8 cellular contexts compared by ENCODE assay signal in the genomic region with DNA sequence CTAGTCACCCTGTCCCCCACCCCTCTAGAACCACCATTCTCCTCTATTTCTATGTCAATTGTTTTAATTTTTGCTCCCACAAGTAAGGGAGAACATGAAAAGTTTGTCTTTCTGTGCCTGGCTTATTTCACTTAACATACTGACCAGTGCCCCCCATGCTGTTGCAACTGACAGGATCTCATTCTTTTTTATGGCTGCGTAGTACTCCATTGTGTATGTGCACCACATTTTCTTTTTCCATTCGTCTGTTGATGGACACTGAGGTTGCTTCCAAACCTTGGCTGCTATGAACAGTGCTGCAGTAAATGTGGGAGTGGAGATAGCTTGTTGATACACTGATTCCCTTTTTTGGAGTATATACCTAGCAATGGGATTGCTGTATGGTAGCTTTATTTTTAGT.
"Had no signal": no experiment of that assay in that cellular context is flagged by ENCODE, and none has a peak within 500 bp of the region (broad histone marks: within the 10 kb centered on the region; RNA-seq: fewer than 3 reads in every experiment).

No MANE protein-coding gene starts in this region.

- DNase-seq: GDM1, GF-D8 had no signal

- ATAC-seq: GM12878 had no signal

- FAIRE-seq: G401.6, GM12878, GM12891, GM12892, GM18507, GM19239 had no signal

- H3K4me3 ChIP-seq: GM12878 had no signal
